In genomic region chr7:101823596-101823995, GRCh38 we compare ENCODE assay signal across 3 cellular contexts.
TF ChIP-seq lines count a peak whose summit lies in the region.

No MANE protein-coding gene starts in this region.

TF ChIP-seq in HEK293, 187 proteins besides CTCF, POLR2A, EP300 and RAD21 (continued from another document):
- TF ChIP-seq ZNF280D (tag by site-specific recombination; IDR thresholded peaks at IDR 0.05) (no peak), ZBTB6 (tag by site-specific recombination; IDR thresholded peaks at IDR 0.05) (no peak), PRDM6 (tag by site-specific recombination; IDR thresholded peaks at IDR 0.05) (0 out of 2 replicates have a peak, but pooled peaks have one; percentile 48), HIC1 (tag by site-specific recombination; IDR thresholded peaks at IDR 0.05) (no peak), KLF1 (tag by site-specific recombination; IDR thresholded peaks at IDR 0.05) (no peak)

TF ChIP-seq in K562, 482 proteins besides CTCF, POLR2A, EP300 and RAD21 (continued from another document):
- TF ChIP-seq PBX2 (CRISPR knock-in tag; IDR thresholded peaks at IDR 0.05; ENCODE audit: low read depth) (no peak), PBX2 (tag; conservative IDR thresholded peaks at IDR 0.05; ENCODE audit: low read depth) (peak; percentile 72), MYNN (IDR thresholded peaks at IDR 0.05) (no peak), MYNN (CRISPR knock-in tag; IDR thresholded peaks at IDR 0.05) (no peak), EWSR1 (IDR thresholded peaks at IDR 0.05; ENCODE audit: borderline replicate concordance, low read depth, partially characterized antibody) (no peak), HDAC6 (IDR thresholded peaks at IDR 0.05; ENCODE audit: low read depth, low read length) (no peak), ZFX (CRISPR knock-in tag; IDR thresholded peaks at IDR 0.05) (no peak), POLR2G (IDR thresholded peaks at IDR 0.05; ENCODE audit: low read depth, low read length) (no peak), CEBPB (tag; IDR thresholded peaks at IDR 0.05) (peak; percentile 98), ATF6 (CRISPR knock-in tag; IDR thresholded peaks at IDR 0.05) (no peak), KDM1A (IDR thresholded peaks at IDR 0.05) (no peak), ZNF398 (CRISPR knock-in tag; IDR thresholded peaks at IDR 0.05) (no peak), GATAD2A (IDR thresholded peaks at IDR 0.05) (no peak), IRF9 (tag; IDR thresholded peaks at IDR 0.05) (0 out of 2 replicates have a peak, but pooled peaks have one; percentile 40), PATZ1 (CRISPR knock-in tag; IDR thresholded peaks at IDR 0.05; ENCODE audit: borderline replicate concordance) (no peak), GTF2E2 (tag; IDR thresholded peaks at IDR 0.05) (no peak)

TF ChIP-seq in SK-N-SH treated with all-trans-retinoic acid at 6 μM for 48 hours, 23 proteins besides CTCF, POLR2A, EP300 and RAD21 (continued from another document):
- no peak for TF ChIP-seq CREB5 (CRISPR knock-in tag; IDR thresholded peaks at IDR 0.05; ENCODE audit: low read depth)
- TF ChIP-seq RARB (CRISPR knock-in tag; IDR thresholded peaks at IDR 0.05), result no peak
- no peak for TF ChIP-seq ZFP3 (CRISPR knock-in tag; IDR thresholded peaks at IDR 0.05)
- no peak for TF ChIP-seq ZNF8 (CRISPR knock-in tag; IDR thresholded peaks at IDR 0.05)
- no peak for TF ChIP-seq ISL1 (CRISPR knock-in tag; IDR thresholded peaks at IDR 0.05)
- no peak for TF ChIP-seq BACH2 (CRISPR knock-in tag; IDR thresholded peaks at IDR 0.05; ENCODE audit: borderline replicate concordance)
- TF ChIP-seq ESRRG (CRISPR knock-in tag; IDR thresholded peaks at IDR 0.05), result no peak
- no peak for TF ChIP-seq TOX (CRISPR knock-in tag; IDR thresholded peaks at IDR 0.05; ENCODE audit: borderline replicate concordance)
- TF ChIP-seq GLIS3 (CRISPR knock-in tag; IDR thresholded peaks at IDR 0.05), result no peak
- TF ChIP-seq TSHZ2 (CRISPR knock-in tag; IDR thresholded peaks at IDR 0.05), result no peak
- no peak for TF ChIP-seq SNAI2 (CRISPR knock-in tag; IDR thresholded peaks at IDR 0.05)
- no peak for TF ChIP-seq ZNF70 (CRISPR knock-in tag; IDR thresholded peaks at IDR 0.05)
- no peak for TF ChIP-seq ZFP30 (CRISPR knock-in tag; IDR thresholded peaks at IDR 0.05)
- TF ChIP-seq PPARA (CRISPR knock-in tag; IDR thresholded peaks at IDR 0.05; ENCODE audit: borderline replicate concordance), result no peak
- TF ChIP-seq ARNTL (CRISPR knock-in tag; IDR thresholded peaks at IDR 0.05; ENCODE audit: borderline replicate concordance, low read depth), result no peak
- no peak for TF ChIP-seq CSRNP3 (CRISPR knock-in tag; IDR thresholded peaks at IDR 0.05)
